27 cellular contexts compared by ENCODE assay signal in the genomic region with DNA sequence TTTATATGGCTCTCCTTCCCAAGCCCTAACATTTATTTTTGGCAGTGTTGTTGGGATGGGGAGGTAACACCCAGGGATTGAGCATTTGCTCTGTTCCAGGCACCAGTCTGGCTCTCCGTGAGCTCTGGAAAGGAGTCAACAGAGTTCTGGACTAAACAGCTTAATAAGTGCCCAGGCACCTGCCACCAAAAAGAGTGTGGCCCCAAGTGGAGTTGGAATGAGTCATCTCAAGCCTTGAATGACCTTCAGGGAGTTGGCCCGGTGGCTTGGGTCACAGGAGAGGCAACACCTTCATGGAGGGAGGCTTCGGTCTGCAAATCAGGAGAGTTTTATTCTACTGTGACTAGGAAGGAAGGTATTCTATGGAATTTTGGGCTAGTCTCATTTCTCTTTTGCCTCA.
"Had no signal": no experiment of that assay in that cellular context is flagged by ENCODE, and none has a peak within 500 bp of the region (broad histone marks: within the 10 kb centered on the region; RNA-seq: fewer than 3 reads in every experiment).

No MANE protein-coding gene starts in this region.

- H3K4me3 ChIP-seq: cardiac muscle cell, left lung, lung, neural progenitor cell, sigmoid colon, smooth muscle cell, testis, uterus had no signal

- H2AFZ ChIP-seq: neural progenitor cell had no signal

- H3K9ac ChIP-seq: neural progenitor cell had no signal

- H3K9me3 ChIP-seq: left lung, sigmoid colon, testis, uterus had no signal

- DNase-seq: activated CD4-positive, alpha-beta T cell treated with anti-CD3 and anti-CD28 coated beads, Interleukin-2, amount 10 ng/mL, durations not matched to agents 7 days and 5 days; activated CD4-positive, CD25-positive, alpha-beta regulatory T cell treated with anti-CD3 and anti-CD28 coated beads, Interleukin-2, amount 50 U/mL, for 72 hours; activated CD8-positive, alpha-beta memory T cell treated with anti-CD3 and anti-CD28 coated beads, Interleukin-2, amount 10 ng/mL, durations not matched to agents 7 days and 5 days; activated CD8-positive, alpha-beta T cell treated with anti-CD3 and anti-CD28 coated beads for 36 hours; activated gamma-delta T cell; activated naive CD4-positive, alpha-beta T cell treated with anti-CD3 and anti-CD28 coated beads, Interleukin-2, amount 50 U/mL, for 16 hours; activated naive CD8-positive, alpha-beta T cell treated with anti-CD3 and anti-CD28 coated beads, Interleukin-2, amount 50 U/mL, for 24 hours; activated T-cell treated with anti-CD3 and anti-CD28 coated beads for 4 hours; dermis blood vessel endothelial cell; effector CD8-positive, alpha-beta T cell; erythroblast; foreskin keratinocyte; left lung; naive thymus-derived CD4-positive, alpha-beta T cell; retina; sigmoid colon; stimulated activated CD4-positive, alpha-beta T cell treated with anti-CD3 and anti-CD28 coated beads, Interleukin-15, amount 100 ng/mL, for 24 hours; stimulated activated naive B cell treated with anti-CD40 and anti-IgM and Interleukin-4, amounts not matched to agents 10 μg/mL and 1 μg/mL and 100 μg/mL, for 72 hours; testis; trophoblast cell; uterus; WERI-Rb-1 had no signal

- H3K36me3 ChIP-seq: cardiac muscle cell, left lung, neural progenitor cell, sigmoid colon, uterus, WERI-Rb-1 had no signal

- H3K27ac ChIP-seq: cardiac muscle cell, foreskin keratinocyte, left lung, neural progenitor cell, sigmoid colon, testis, uterus, WERI-Rb-1 had no signal

- FAIRE-seq: TTC549 had no signal

- H3K4me1 ChIP-seq: foreskin keratinocyte, left lung, sigmoid colon, testis, uterus had no signal

- H3K4me2 ChIP-seq: neural progenitor cell, smooth muscle cell had no signal

- H3K27me3 ChIP-seq: foreskin keratinocyte, left lung, neural progenitor cell, sigmoid colon, testis, uterus had no signal

- ATAC-seq: activated CD8-positive, alpha-beta memory T cell treated with anti-CD3 and anti-CD28 coated beads, Interleukin-2, amount 10 ng/mL, durations not matched to agents 7 days and 5 days; activated CD8-positive, alpha-beta T cell treated with anti-CD3 and anti-CD28 coated beads for 36 hours; activated naive CD8-positive, alpha-beta T cell treated with anti-CD3 and anti-CD28 coated beads, Interleukin-2, amount 50 U/mL, for 24 hours; foreskin keratinocyte; left lung; naive thymus-derived CD4-positive, alpha-beta T cell; stimulated activated naive B cell treated with anti-CD40 and anti-IgM and Interleukin-4, amounts not matched to agents 10 μg/mL and 1 μg/mL and 100 μg/mL, for 72 hours had no signal
